ENCODE assay signal across 8 cellular contexts in genomic region chr9:38621434-38622082, GRCh38. TPM values are rescaled to one million over a fixed set of nuclear protein-coding genes. Genes with fewer than 3 reads are reported as not detected.
DNase-seq lines count a peak whose midpoint lies in the region; ATAC-seq and TF ChIP-seq lines count a peak whose summit lies in the region.

No MANE protein-coding gene starts in this region.

- peaks cover 29% of the 10 kb centered on the region for H3K9me3 ChIP-seq in left ventricle myocardium inferior (replicated peaks)
- H3K9me3 ChIP-seq in sigmoid colon: peaks cover 0 to 6% (median 0%) of the 10 kb centered on the region in 4 donors

- peaks cover 21% of the 10 kb centered on the region for H3K4me1 Mint-ChIP-seq in activated T-helper 1 cell treated with anti-CD3 and anti-CD28 coated beads, Interleukin-12 subunit alpha, Interleukin-12 subunit beta, Interleukin-2, Interleukin-4 antibody, amounts not matched to agents 30 ng/mL and 10 ng/mL and 1 ng/mL, durations not matched to agents 14 hours and 24 hours and 36 hours (ENCODE audit: low read depth)

- H3K27me3 ChIP-seq in left ventricle myocardium inferior (ENCODE audit: low read depth) (peaks cover 75% of the 10 kb centered on the region), sigmoid colon (peaks cover 25 to 81% (median 49%) of the 10 kb centered on the region in 3 donors)

- no peaks in the 10 kb centered on the region for H3K36me3 ChIP-seq in left ventricle myocardium inferior
- no peaks in the 10 kb centered on the region for H3K36me3 ChIP-seq in sigmoid colon

- H3K36me3 Mint-ChIP-seq in activated T-helper 1 cell treated with anti-CD3 and anti-CD28 coated beads, Interleukin-12 subunit alpha, Interleukin-12 subunit beta, Interleukin-2, Interleukin-4 antibody, amounts not matched to agents 30 ng/mL and 10 ng/mL and 1 ng/mL, durations not matched to agents 14 hours and 24 hours and 36 hours (ENCODE audit: low read depth): no peaks in the 10 kb centered on the region

- TF ChIP-seq EP300 in sigmoid colon (IDR thresholded peaks at IDR 0.05): no peak

- TF ChIP-seq CTCF in left ventricle myocardium inferior (IDR thresholded peaks at IDR 0.05; ENCODE audit: borderline replicate concordance): no peak
- no peak for TF ChIP-seq CTCF in sigmoid colon (IDR thresholded peaks at IDR 0.05)

- H3K27ac Mint-ChIP-seq in activated T-helper 1 cell treated with anti-CD3 and anti-CD28 coated beads, Interleukin-12 subunit alpha, Interleukin-12 subunit beta, Interleukin-2, Interleukin-4 antibody, amounts not matched to agents 30 ng/mL and 10 ng/mL and 1 ng/mL, durations not matched to agents 14 hours and 24 hours and 36 hours: no peak overlapping the region

- H3K27ac ChIP-seq in left ventricle myocardium inferior (replicated peaks): peak overlapping the region; percentile 63
- no peak overlapping the region for H3K27ac ChIP-seq in sigmoid colon

- peak overlapping the region; percentile 50 for H3K4me3 Mint-ChIP-seq in activated T-helper 1 cell treated with anti-CD3 and anti-CD28 coated beads, Interleukin-12 subunit alpha, Interleukin-12 subunit beta, Interleukin-2, Interleukin-4 antibody, amounts not matched to agents 30 ng/mL and 10 ng/mL and 1 ng/mL, durations not matched to agents 14 hours and 24 hours and 36 hours

- ATAC-seq in GM21515 (IDR thresholded peaks at IDR 0.05; ENCODE audit: unreplicated experiment) (peak; percentile 36), GM21576 (IDR thresholded peaks at IDR 0.05; ENCODE audit: unreplicated experiment) (no peak)

- H3K9me3 Mint-ChIP-seq in activated T-helper 1 cell treated with anti-CD3 and anti-CD28 coated beads, Interleukin-12 subunit alpha, Interleukin-12 subunit beta, Interleukin-2, Interleukin-4 antibody, amounts not matched to agents 30 ng/mL and 10 ng/mL and 1 ng/mL, durations not matched to agents 14 hours and 24 hours and 36 hours: peaks cover 4% of the 10 kb centered on the region

- 0 to 1% methylated on average over 50 of the region's 50 CpGs for WGBS in sigmoid colon, 2 donors

- TF ChIP-seq POLR2A in sigmoid colon (IDR thresholded peaks at IDR 0.05): no peak

- intact Hi-C loops in activated T-helper 1 cell treated with anti-CD3 and anti-CD28 coated beads, Interleukin-12 subunit alpha, Interleukin-12 subunit beta, Interleukin-2, Interleukin-4 antibody, amounts not matched to agents 30 ng/mL and 10 ng/mL and 1 ng/mL, durations not matched to agents 14 hours and 24 hours and 36 hours (cut with micrococcal nuclease): no loop called here
- intact Hi-C loops in left ventricle myocardium inferior (cut with micrococcal nuclease): no loop called here
- intact Hi-C loops in sigmoid colon (cut with DNase I): no loop called here

- peaks cover 45% of the 10 kb centered on the region for H3K27me3 Mint-ChIP-seq in activated T-helper 1 cell treated with anti-CD3 and anti-CD28 coated beads, Interleukin-12 subunit alpha, Interleukin-12 subunit beta, Interleukin-2, Interleukin-4 antibody, amounts not matched to agents 30 ng/mL and 10 ng/mL and 1 ng/mL, durations not matched to agents 14 hours and 24 hours and 36 hours (ENCODE audit: insufficient read depth)

- DNase-seq in Ammon's horn (ENCODE audit: low spot score): peak; percentile 19
- DNase-seq in NCI-H345 treated with DMSO at 0.1 percent for 48 hours (lab: John Stamatoyannopoulos, UW; ENCODE audit: unreplicated experiment): peak; percentile 6
- DNase-seq in activated T-helper 1 cell treated with anti-CD3 and anti-CD28 coated beads, Interleukin-12 subunit alpha, Interleukin-12 subunit beta, Interleukin-2, Interleukin-4 antibody, amounts not matched to agents 30 ng/mL and 10 ng/mL and 1 ng/mL, durations not matched to agents 14 hours and 24 hours and 36 hours (ENCODE audit: low spot score): peak; percentile 24
- DNase-seq in left ventricle myocardium inferior: no peak
- DNase-seq in sigmoid colon: peak; percentile 60
- DNase-seq in GOT3 (lab: John Stamatoyannopoulos, UW): no peak

- peaks cover 33% of the 10 kb centered on the region for H3K4me1 ChIP-seq in left ventricle myocardium inferior
- H3K4me1 ChIP-seq in sigmoid colon: peaks cover 0 to 31% (median 27%) of the 10 kb centered on the region in 4 donors

- H3K4me3 ChIP-seq in left ventricle myocardium inferior (peak overlapping the region; percentile 67), sigmoid colon (peak overlapping the region; percentile 23 to 51 (median 42))

RNA-seq across cellular contexts. Expression of gene ANKRD18A, which starts 1.2 kb away (rescaled TPM):
- 4.1 and 4.6 TPM in 2 replicates for total RNA-seq in activated T-helper 1 cell treated with anti-CD3 and anti-CD28 coated beads, Interleukin-12 subunit alpha, Interleukin-12 subunit beta, Interleukin-2, Interleukin-4 antibody, amounts not matched to agents 30 ng/mL and 10 ng/mL and 1 ng/mL, durations not matched to agents 14 hours and 24 hours and 36 hours
- total RNA-seq in left ventricle myocardium inferior (2.6 TPM), sigmoid colon (under 1 TPM; under 0.01 to 0.28 (median 0.07) TPM)
- 1 to 10 TPM in 1 of 3 donors, under 1 TPM in 2; under 0.01 to 1.4 (median 0.23) TPM for polyA plus RNA-seq in sigmoid colon

Comparison
In these comparisons a context has a peak if more than half of its experiments do, and no peak if none do; other contexts are left out.
1. DNase-seq: peak in Ammon's horn (single experiment), NCI-H345 treated with DMSO at 0.1 percent for 48 hours (single experiment), activated T-helper 1 cell treated with anti-CD3 and anti-CD28 coated beads, Interleukin-12 subunit alpha, Interleukin-12 subunit beta, Interleukin-2, Interleukin-4 antibody, amounts not matched to agents 30 ng/mL and 10 ng/mL and 1 ng/mL, durations not matched to agents 14 hours and 24 hours and 36 hours (single experiment) and sigmoid colon (single experiment); none in left ventricle myocardium inferior (single experiment) and GOT3 (single experiment).